Comparison of ENCODE assay signal across 1 cellular context in the genomic region with DNA sequence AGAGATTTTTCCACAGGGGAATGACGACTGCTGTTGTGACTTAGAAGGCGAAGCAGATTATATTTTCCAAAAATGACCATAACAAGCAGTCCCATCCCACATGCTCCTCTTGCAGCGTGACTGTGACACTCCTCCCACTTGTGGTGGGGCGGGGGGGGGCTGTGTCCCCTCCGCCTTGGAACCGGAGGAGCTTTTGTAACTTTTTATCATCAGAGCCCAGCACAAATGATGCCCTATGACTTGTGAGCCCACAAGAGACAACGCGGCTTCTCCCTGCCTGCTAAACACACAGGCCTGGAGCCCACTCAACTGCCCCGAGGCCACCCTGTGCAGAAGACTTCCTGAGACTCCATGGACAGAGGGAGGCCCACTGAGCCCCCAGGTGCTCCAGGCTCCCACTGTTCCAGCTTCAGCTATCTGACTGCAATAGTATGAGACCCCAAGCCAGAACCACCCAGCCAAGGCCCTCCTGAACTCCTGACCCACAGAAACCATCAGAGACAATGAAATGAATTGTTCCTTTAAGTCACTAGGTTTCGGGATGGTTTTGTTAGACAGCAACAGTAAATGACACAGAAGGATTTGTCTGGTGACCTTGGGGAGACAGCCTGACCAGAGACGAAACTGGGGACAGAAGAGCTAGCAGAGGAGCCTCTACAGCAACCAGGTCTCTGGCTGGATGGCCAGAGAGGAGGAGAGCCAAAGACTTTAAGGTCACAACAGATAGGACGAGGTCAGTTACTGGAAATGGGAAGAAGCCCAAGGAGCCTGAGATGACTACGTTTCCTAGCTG.
TF ChIP-seq lines count a peak whose summit lies in the region.

No MANE protein-coding gene starts in this region.

TF ChIP-seq in GM12878, 131 proteins besides CTCF, POLR2A, EP300 and RAD21:
- TF ChIP-seq IKZF1 (conservative IDR thresholded peaks at IDR 0.05), result no peak
- no peak for TF ChIP-seq HCFC1 (IDR thresholded peaks at IDR 0.05; ENCODE audit: low read length)
- TF ChIP-seq SMC3 (IDR thresholded peaks at IDR 0.05; ENCODE audit: borderline replicate concordance, low read length), result no peak
- TF ChIP-seq ASH2L (IDR thresholded peaks at IDR 0.05; ENCODE audit: borderline replicate concordance, low read depth), result no peak
- no peak for TF ChIP-seq RCOR1 (conservative IDR thresholded peaks at IDR 0.05; ENCODE audit: low read depth, low read length)
- no peak for TF ChIP-seq MYB (IDR thresholded peaks at IDR 0.05; ENCODE audit: borderline replicate concordance, low read depth, low read length)
- TF ChIP-seq GATAD2B (conservative IDR thresholded peaks at IDR 0.05; ENCODE audit: low read depth), result no peak
- TF ChIP-seq FOXK2 (IDR thresholded peaks at IDR 0.05), result no peak
- TF ChIP-seq CREB1 (IDR thresholded peaks at IDR 0.05; ENCODE audit: low read depth), result no peak
- TF ChIP-seq BCLAF1 (IDR thresholded peaks at IDR 0.05), result no peak
- TF ChIP-seq MXI1 (IDR thresholded peaks at IDR 0.05; ENCODE audit: low read depth, low read length), result no peak
- TF ChIP-seq, protein P1, sequence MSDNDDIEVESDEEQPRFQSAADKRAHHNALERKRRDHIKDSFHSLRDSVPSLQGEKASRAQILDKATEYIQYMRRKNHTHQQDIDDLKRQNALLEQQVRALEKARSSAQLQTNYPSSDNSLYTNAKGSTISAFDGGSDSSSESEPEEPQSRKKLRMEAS (IDR thresholded peaks at IDR 0.05; ENCODE audit: low read depth, low read length), result no peak
- TF ChIP-seq ZNF592 (IDR thresholded peaks at IDR 0.05), result no peak
- no peak for TF ChIP-seq IRF4 (IDR thresholded peaks at IDR 0.05; ENCODE audit: low read depth, low read length)
- TF ChIP-seq RELA (IDR thresholded peaks at IDR 0.05; ENCODE audit: borderline replicate concordance, partially characterized antibody), result no peak
- TF ChIP-seq ZNF207 (IDR thresholded peaks at IDR 0.05; ENCODE audit: borderline replicate concordance), result no peak
- TF ChIP-seq SUZ12 (IDR thresholded peaks at IDR 0.05; ENCODE audit: unreplicated experiment), result no peak
TF ChIP-seq in GM12878: peak in this region for 0.
